Comparison of ENCODE assay signal across 15 cellular contexts in genomic region chr7:412731-413356, GRCh38.
A peak's percentile ranks its signal among the peaks of the same experiment; 100 is the strongest.
DNase-seq lines count a peak whose midpoint lies in the region; ATAC-seq and TF ChIP-seq lines count a peak whose summit lies in the region.
"Had no signal": no experiment of that assay in that cellular context is flagged by ENCODE, and none has a peak within 500 bp of the region (broad histone marks: within the 10 kb centered on the region; RNA-seq: fewer than 3 reads in every experiment).

No MANE protein-coding gene starts in this region.

- no peak overlapping the region for H3K4me3 Mint-ChIP-seq in natural killer cell treated with Interleukin-12 subunit alpha and Interleukin-12 subunit beta and Interleukin-15 and Interleukin-18, amount 100 ng/mL, for 72 hours
- H3K4me3 Mint-ChIP-seq in natural killer cell (no peak overlapping the region), neural crest cell (no peak overlapping the region)
- H3K4me3 Mint-ChIP-seq: CD8-positive, alpha-beta memory T cell had no signal

- no peaks in the 10 kb centered on the region for H3K4me1 Mint-ChIP-seq in natural killer cell treated with Interleukin-12 subunit alpha and Interleukin-12 subunit beta and Interleukin-15 and Interleukin-18, amount 100 ng/mL, for 72 hours (ENCODE audit: low read depth in 2 of 2)
- H3K4me1 Mint-ChIP-seq in natural killer cell: no peaks in the 10 kb centered on the region
- H3K4me1 Mint-ChIP-seq in neural crest cell: no peaks in the 10 kb centered on the region
- H3K4me1 Mint-ChIP-seq: CD8-positive, alpha-beta memory T cell had no signal

- intact Hi-C loops in natural killer cell (cut with micrococcal nuclease): no loop called here

- H3K27me3 Mint-ChIP-seq in natural killer cell treated with Interleukin-12 subunit alpha and Interleukin-12 subunit beta and Interleukin-15 and Interleukin-18, amount 100 ng/mL, for 72 hours: peaks cover 6% of the 10 kb centered on the region in 2 donors
- no peaks in the 10 kb centered on the region for H3K27me3 Mint-ChIP-seq in natural killer cell (ENCODE audit: low read depth in 2 of 2)
- no peaks in the 10 kb centered on the region for H3K27me3 Mint-ChIP-seq in neural crest cell (ENCODE audit: low read depth)

- H3K36me3 Mint-ChIP-seq in natural killer cell treated with Interleukin-12 subunit alpha and Interleukin-12 subunit beta and Interleukin-15 and Interleukin-18, amount 100 ng/mL, for 72 hours: no peaks in the 10 kb centered on the region
- H3K36me3 Mint-ChIP-seq in natural killer cell (no peaks in the 10 kb centered on the region), neural crest cell (ENCODE audit: low read depth) (no peaks in the 10 kb centered on the region)
- H3K36me3 Mint-ChIP-seq: CD8-positive, alpha-beta memory T cell had no signal

- peak; percentile 28 for DNase-seq in natural killer cell treated with Interleukin-12 subunit alpha and Interleukin-12 subunit beta and Interleukin-15 and Interleukin-18, amount 100 ng/mL, for 72 hours (ENCODE audit: low spot score)
- DNase-seq in natural killer cell (no peak), RWPE2 (ENCODE audit: low spot score) (peak; percentile 23), neural crest cell (ENCODE audit: low read depth, low spot score) (no peak), hepatic stellate cell (ENCODE audit: low spot score) (no peak)
- no peak for DNase-seq in activated CD4-positive, alpha-beta T cell treated with anti-CD3 and anti-CD28 coated beads, Interleukin-2, amount 50 U/mL, for 4 hours
- DNase-seq: HCEC 1CT; NCI-H1436; NCI-H2081 treated with DMSO at 0.1 percent for 48 hours; NCI-H345; NCI-H69; NK-92 treated with Interleukin-12 subunit alpha and Interleukin-12 subunit beta, amount 100 ng/mL, for 24 hours had no signal

- H3K27ac Mint-ChIP-seq in natural killer cell treated with Interleukin-12 subunit alpha and Interleukin-12 subunit beta and Interleukin-15 and Interleukin-18, amount 100 ng/mL, for 72 hours: no peak overlapping the region
- H3K27ac Mint-ChIP-seq in natural killer cell (no peak overlapping the region), neural crest cell (ENCODE audit: unreplicated experiment) (peak overlapping the region; percentile 14)

- TF ChIP-seq CTCF in natural killer cell (IDR thresholded peaks at IDR 0.05): no peak
- TF ChIP-seq CTCF in RWPE2 (IDR thresholded peaks at IDR 0.05; ENCODE audit: poor library complexity, severe bottlenecking): no peak
- no peak for TF ChIP-seq CTCF in neural crest cell (conservative IDR thresholded peaks at IDR 0.05)

- no peaks in the 10 kb centered on the region for H3K36me3 ChIP-seq in RWPE2 (ENCODE audit: low read depth)

- peaks cover under 1% of the 10 kb centered on the region for H3K9me3 ChIP-seq in RWPE2 (ENCODE audit: severe bottlenecking)
- H3K9me3 ChIP-seq: SK-N-SH had no signal

- no peaks in the 10 kb centered on the region for H3K9me3 Mint-ChIP-seq in natural killer cell treated with Interleukin-12 subunit alpha and Interleukin-12 subunit beta and Interleukin-15 and Interleukin-18, amount 100 ng/mL, for 72 hours
- H3K9me3 Mint-ChIP-seq in natural killer cell (peaks cover 0 to 3% of the 10 kb centered on the region in 2 donors), neural crest cell (no peaks in the 10 kb centered on the region)

- H3K27ac ChIP-seq in RWPE2 (ENCODE audit: poor library complexity, severe bottlenecking): no peak overlapping the region

- ATAC-seq in natural killer cell treated with Interleukin-12 subunit alpha and Interleukin-12 subunit beta and Interleukin-15 and Interleukin-18, amount 100 ng/mL, for 72 hours: no peak
- ATAC-seq in natural killer cell (no peak), RWPE2 (ENCODE audit: low read depth) (no peak), SK-N-SH treated with all-trans-retinoic acid at 6 μM for 48 hours (no peak)

- H3K27me3 ChIP-seq in RWPE2 (ENCODE audit: insufficient read depth, poor library complexity, severe bottlenecking): no peaks in the 10 kb centered on the region

- no peaks in the 10 kb centered on the region for H3K4me1 ChIP-seq in RWPE2 (ENCODE audit: insufficient read depth, poor library complexity, severe bottlenecking)

- H3K4me3 ChIP-seq in RWPE2 (ENCODE audit: severe bottlenecking): no peak overlapping the region

TF ChIP-seq in SK-N-SH treated with all-trans-retinoic acid at 6 μM for 48 hours, 23 proteins besides CTCF, POLR2A, EP300 and RAD21:
- TF ChIP-seq CREB5 (CRISPR knock-in tag; IDR thresholded peaks at IDR 0.05; ENCODE audit: low read depth): no peak
- TF ChIP-seq ZFP3 (CRISPR knock-in tag; IDR thresholded peaks at IDR 0.05): no peak
- TF ChIP-seq SNAI2 (CRISPR knock-in tag; IDR thresholded peaks at IDR 0.05): no peak

Comparison
In these comparisons a context has a peak if more than half of its experiments do, and no peak if none do; other contexts are left out.
1. DNase-seq: peak in natural killer cell treated with Interleukin-12 subunit alpha and Interleukin-12 subunit beta and Interleukin-15 and Interleukin-18, amount 100 ng/mL, for 72 hours (single experiment) and RWPE2 (single experiment); none in natural killer cell (single experiment), neural crest cell (single experiment), activated CD4-positive, alpha-beta T cell treated with anti-CD3 and anti-CD28 coated beads, Interleukin-2, amount 50 U/mL, for 4 hours (0 of 2) and hepatic stellate cell (single experiment).